ENCODE assay signal across 8 cellular contexts in genomic region chr22:36977947-36978660, GRCh38. TPM values are rescaled to one million over a fixed set of nuclear protein-coding genes. Genes with fewer than 3 reads are reported as not detected.
DNase-seq lines count a peak whose midpoint lies in the region; ATAC-seq and TF ChIP-seq lines count a peak whose summit lies in the region.

No MANE protein-coding gene starts in this region.

- DNase-seq in GM10266 (ENCODE audit: extremely low spot score): peak; percentile 90
- DNase-seq in NCI-H460 (ENCODE audit: extremely low read depth, low read depth): peak; percentile 81
- DNase-seq in activated CD4-positive, CD25-positive, alpha-beta regulatory T cell treated with anti-CD3 and anti-CD28 coated beads, Interleukin-2, amount 50 U/mL, for 72 hours: peak; percentile 90
- DNase-seq in cerebellum (ENCODE audit: low spot score): peak; percentile 90
- peak; percentile 80 for DNase-seq in kidney tubule cell (ENCODE audit: low spot score)
- DNase-seq in stimulated activated CD4-positive, alpha-beta T cell treated with anti-CD3 and anti-CD28 coated beads, Interleukin-1b, Interleukin-23, amount 100 ng/mL, for 1 hour (ENCODE audit: low read depth in 2 of 2): peak; percentile 80 to 82

- TF ChIP-seq CTCF in GM10266 (IDR thresholded peaks at IDR 0.05; ENCODE audit: control insufficient read depth, insufficient read depth, low read depth, missing control alignments): peak; percentile 96

- ATAC-seq in HG03175 (IDR thresholded peaks at IDR 0.05; ENCODE audit: unreplicated experiment): peak; percentile 85
- ATAC-seq in HG03469 (IDR thresholded peaks at IDR 0.05; ENCODE audit: unreplicated experiment): no peak

RNA-seq across cellular contexts. Expression of gene TST, which starts 41.1 kb away (rescaled TPM):
- 11.5 and 13.8 TPM in 2 replicates for total RNA-seq in NCI-H460 (2014; rRNA removed; shearing (Covaris generic))
- 23.7 and 30.7 TPM in 2 replicates for polyA plus RNA-seq in NCI-H460 (2014; cell fraction: nucleus; rRNA removed)
- total RNA-seq in cerebellum: 6.8 TPM

RNA-seq across cellular contexts. Expression of gene MPST, which starts 41.4 kb away (rescaled TPM):
- total RNA-seq in NCI-H460 (2014; rRNA removed; shearing (Covaris generic)): 41.9 and 49.9 TPM in 2 replicates
- 108 and 112 TPM in 2 replicates for polyA plus RNA-seq in NCI-H460 (2014; cell fraction: nucleus; rRNA removed)
- 22.9 TPM for total RNA-seq in cerebellum
